In the genomic region with DNA sequence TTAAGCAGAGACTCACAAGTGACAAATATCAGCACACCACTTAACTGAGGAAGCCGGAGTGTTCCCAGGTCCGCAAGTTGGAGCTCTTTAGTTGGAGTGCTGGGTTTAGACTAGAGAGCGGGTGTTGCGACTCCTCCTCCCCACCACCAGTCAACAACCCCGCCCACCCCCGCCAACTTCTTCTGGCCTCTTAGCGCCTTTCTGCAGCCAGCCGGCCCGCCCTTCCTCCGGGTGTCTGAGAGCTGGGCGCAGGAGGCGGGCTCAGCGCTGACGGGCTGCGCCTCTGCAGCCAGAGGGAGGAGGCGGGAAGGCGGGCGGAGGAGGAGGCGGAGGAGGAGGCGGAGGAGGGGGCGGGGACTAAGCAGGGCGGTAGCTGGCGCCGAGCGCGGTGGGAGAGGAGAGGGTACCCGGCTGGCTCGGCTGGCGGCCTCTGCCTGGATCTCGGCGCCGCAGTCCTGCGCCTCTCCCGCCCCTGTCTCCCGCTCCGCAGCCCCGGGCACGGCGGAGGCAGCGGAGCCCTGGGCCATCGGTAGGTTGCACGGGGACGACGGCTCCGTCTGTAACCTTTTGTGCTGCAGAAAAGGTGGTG, we compare ENCODE assay signal across 8 cellular contexts.
DNase-seq lines count a peak whose midpoint lies in the region; ATAC-seq and TF ChIP-seq lines count a peak whose summit lies in the region.

A gene with protein sequence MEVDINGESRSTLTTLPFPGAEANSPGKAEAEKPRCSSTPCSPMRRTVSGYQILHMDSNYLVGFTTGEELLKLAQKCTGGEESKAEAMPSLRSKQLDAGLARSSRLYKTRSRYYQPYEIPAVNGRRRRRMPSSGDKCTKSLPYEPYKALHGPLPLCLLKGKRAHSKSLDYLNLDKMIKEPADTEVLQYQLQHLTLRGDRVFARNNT (plus strand): TSS at position 396 of the 589 bp plus-strand sequence. CDS start 17,157 bp downstream, outside the sequence.

- no peak; the same call in none of the 2 replicates for TF ChIP-seq CTCF in C4-2B (conservative IDR thresholded peaks at IDR 0.05)

- peak within 1 kb of the TSS; percentile 94 for H3K27ac ChIP-seq in C4-2B

- peak; percentile 72 for ATAC-seq in GM19372 (IDR thresholded peaks at IDR 0.05; ENCODE audit: low read depth, unreplicated experiment)
- ATAC-seq in HG03521 (IDR thresholded peaks at IDR 0.05; ENCODE audit: unreplicated experiment): peak; percentile 84

- DNase-seq in NCI-H748 (lab: John Stamatoyannopoulos, UW; ENCODE audit: unreplicated experiment) (peak; percentile 98), dedifferentiated amniotic fluid mesenchymal stem cell (ENCODE audit: extremely low spot score) (peak; percentile 97), left kidney (ENCODE audit: low read depth, low spot score) (peak; percentile 99)
- DNase-seq in activated CD4-positive, alpha-beta T cell treated with anti-CD3 and anti-CD28 coated beads, Interleukin-2, amount 50 U/mL, for 24 hours (ENCODE audit: low read depth in 1 of 2, low spot score in 1 of 2): peak; percentile 65 to 84
- DNase-seq in stimulated activated CD4-positive, alpha-beta T cell treated with anti-CD3 and anti-CD28 coated beads, Interleukin-1b, Interleukin-23, amount 100 ng/mL, for 48 hours: peak; percentile 93

Comparison
In these comparisons a context has a peak if more than half of its experiments do, and no peak if none do; other contexts are left out.
1. Peak in every context shown above with its lines: DNase-seq, ATAC-seq and H3K27ac ChIP-seq.